In the genomic region with DNA sequence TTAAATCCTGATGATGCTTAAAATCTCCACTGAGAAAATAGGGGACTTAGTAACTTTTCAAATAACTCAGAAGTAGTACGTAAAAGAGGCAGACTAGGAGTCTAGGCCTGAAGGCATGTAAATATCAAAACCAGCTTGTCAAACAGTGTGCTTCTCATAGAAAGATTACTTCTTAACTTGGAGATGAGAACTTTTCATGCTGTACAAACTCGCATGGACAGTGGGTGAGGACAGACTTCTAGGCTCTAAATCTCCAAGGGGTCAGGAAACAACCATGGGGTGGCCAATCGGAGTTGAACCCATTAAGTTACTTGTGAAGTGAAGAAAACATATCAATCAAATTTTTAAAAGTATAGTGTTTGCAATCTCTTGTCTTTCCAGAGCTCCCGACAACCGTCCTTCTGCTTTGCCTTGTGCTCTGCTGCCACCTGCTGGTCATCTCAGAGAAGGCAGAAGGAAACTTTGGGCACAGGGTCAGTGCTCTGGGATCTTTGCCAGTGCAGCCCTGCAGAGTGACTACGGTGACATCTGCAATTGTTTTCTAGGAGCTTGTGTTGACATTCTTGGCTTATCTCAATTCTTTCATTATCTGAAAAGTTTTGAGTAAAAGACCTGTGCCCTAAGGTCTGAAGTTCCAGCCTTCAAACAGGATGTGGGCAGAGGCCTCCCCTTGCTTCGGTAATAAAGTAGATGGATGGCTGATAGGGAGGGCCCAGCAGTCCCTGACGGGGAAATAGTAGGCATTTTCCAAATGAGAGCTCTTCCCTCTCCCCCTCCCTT, we compare ENCODE assay signal across 9 cellular contexts.
A peak's percentile ranks its signal among the peaks of the same experiment; 100 is the strongest.
DNase-seq lines count a peak whose midpoint lies in the region; ATAC-seq and TF ChIP-seq lines count a peak whose summit lies in the region.
"Had no signal": no experiment of that assay in that cellular context is flagged by ENCODE, and none has a peak within 500 bp of the region (broad histone marks: within the 10 kb centered on the region; RNA-seq: fewer than 3 reads in every experiment).

No MANE protein-coding gene starts in this region.

- H3K36me3 Mint-ChIP-seq in activated T-cell treated with anti-CD3 and anti-CD28 coated beads, Interleukin-2, amount 50 U/mL, for 72 hours (ENCODE audit: insufficient read depth in 2 of 2) = no peaks in the 10 kb centered on the region
- H3K36me3 Mint-ChIP-seq in neural crest cell (ENCODE audit: low read depth) = no peaks in the 10 kb centered on the region

- CTCF ChIA-PET in Panc1 (lab: Charles Lee) = interaction anchor here (0.6 to 1.5 kb wide), 5 partner anchors 238 to 1010 kb away, joined by 3 to 6 read pairs (median 4); no protein-coding TSS in a partner anchor

- H3K9me3 Mint-ChIP-seq in activated T-cell treated with anti-CD3 and anti-CD28 coated beads, Interleukin-2, amount 50 U/mL, for 72 hours = no peaks in the 10 kb centered on the region
- H3K9me3 Mint-ChIP-seq in neural crest cell = peaks cover 5% of the 10 kb centered on the region
- no peaks in the 10 kb centered on the region for H3K9me3 Mint-ChIP-seq in stimulated activated naive CD8-positive, alpha-beta T cell treated with anti-CD3 and anti-CD28 coated beads, Interleukin-15, amount 100 ng/mL, for 72 hours

- no peaks in the 10 kb centered on the region for H3K9me3 ChIP-seq in Panc1 (ENCODE audit: control insufficient read depth, insufficient read depth, low read depth, low read length)

- H3K4me3 Mint-ChIP-seq in activated T-cell treated with anti-CD3 and anti-CD28 coated beads, Interleukin-2, amount 50 U/mL, for 72 hours = no peak overlapping the region
- no peak overlapping the region for H3K4me3 Mint-ChIP-seq in neural crest cell
- H3K4me3 Mint-ChIP-seq in stimulated activated naive CD8-positive, alpha-beta T cell treated with anti-CD3 and anti-CD28 coated beads, Interleukin-15, amount 100 ng/mL, for 72 hours = no peak overlapping the region

- POLR2A ChIA-PET in Panc1 (lab: Charles Lee) = no interaction called here

- ATAC-seq in GM21515 (IDR thresholded peaks at IDR 0.05; ENCODE audit: unreplicated experiment) = peak; percentile 93
- ATAC-seq in Panc1 = peak; percentile 87
- ATAC-seq in activated T-cell treated with anti-CD3 and anti-CD28 coated beads, Interleukin-2, amount 50 U/mL, for 72 hours (replicated peaks in 1 of 2) = peak; percentile 77
- ATAC-seq in stimulated activated naive CD8-positive, alpha-beta T cell treated with anti-CD3 and anti-CD28 coated beads, Interleukin-15, amount 100 ng/mL, for 72 hours = peak; percentile 85

- peak; percentile 93 for TF ChIP-seq RAD21 in Ishikawa (IDR thresholded peaks at IDR 0.05; ENCODE audit: low read depth)

- intact Hi-C loops in Panc1 (cut with micrococcal nuclease; ENCODE audit: unreplicated experiment) = loop anchor here (1.0 to 2.0 kb wide), 3 partner anchors 256 to 627 kb away; no protein-coding TSS in a partner anchor

- no peak for TF ChIP-seq EP300 in Ishikawa (IDR thresholded peaks at IDR 0.05; ENCODE audit: borderline replicate concordance)

- H3K4me1 ChIP-seq in Panc1 (ENCODE audit: control insufficient read depth, insufficient read depth, low read length) = 0 out of 2 replicates have a peak, but pooled peaks cover 2% of the 10 kb centered on the region

- no peaks in the 10 kb centered on the region for H3K36me3 ChIP-seq in Panc1 (ENCODE audit: control insufficient read depth, insufficient read depth, low read length)

- H3K27me3 Mint-ChIP-seq in activated T-cell treated with anti-CD3 and anti-CD28 coated beads, Interleukin-2, amount 50 U/mL, for 72 hours (ENCODE audit: low read depth) = peaks cover 12% of the 10 kb centered on the region
- no peaks in the 10 kb centered on the region for H3K27me3 Mint-ChIP-seq in neural crest cell (ENCODE audit: low read depth)
- peaks cover 36% of the 10 kb centered on the region for H3K27me3 Mint-ChIP-seq in stimulated activated naive CD8-positive, alpha-beta T cell treated with anti-CD3 and anti-CD28 coated beads, Interleukin-15, amount 100 ng/mL, for 72 hours

- H3K4me1 Mint-ChIP-seq in activated T-cell treated with anti-CD3 and anti-CD28 coated beads, Interleukin-2, amount 50 U/mL, for 72 hours (ENCODE audit: low read depth) = peaks cover 6% of the 10 kb centered on the region
- no peaks in the 10 kb centered on the region for H3K4me1 Mint-ChIP-seq in neural crest cell
- H3K4me1 Mint-ChIP-seq in stimulated activated naive CD8-positive, alpha-beta T cell treated with anti-CD3 and anti-CD28 coated beads, Interleukin-15, amount 100 ng/mL, for 72 hours = peaks cover 7% of the 10 kb centered on the region

- no peak overlapping the region for H3K27ac ChIP-seq in Panc1 (ENCODE audit: low read length)
- H3K27ac ChIP-seq: epithelial cell of prostate had no signal

- H3K4me3 ChIP-seq in Panc1 (ENCODE audit: low read depth in 2 of 2, low read length in 2 of 2) (no peak overlapping the region), fibroblast of the aortic adventitia (ENCODE audit: low read depth, low read length) (no peak overlapping the region)

- H3K27ac Mint-ChIP-seq in activated T-cell treated with anti-CD3 and anti-CD28 coated beads, Interleukin-2, amount 50 U/mL, for 72 hours = no peak overlapping the region
- no peak overlapping the region for H3K27ac Mint-ChIP-seq in neural crest cell (ENCODE audit: unreplicated experiment)
- no peak overlapping the region for H3K27ac Mint-ChIP-seq in stimulated activated naive CD8-positive, alpha-beta T cell treated with anti-CD3 and anti-CD28 coated beads, Interleukin-15, amount 100 ng/mL, for 72 hours

- no TSS peak for BruUV-seq in Panc1 (replicated peaks; lab: Mats Ljungman, UMichigan)

- DNase-seq in DMS 273 (lab: John Stamatoyannopoulos, UW; ENCODE audit: unreplicated experiment) (peak; percentile 88), Panc1 (ENCODE audit: low read depth, low spot score) (peak; percentile 71), fibroblast of the aortic adventitia (ENCODE audit: low read depth) (peak; percentile 78), neural crest cell (ENCODE audit: low read depth, low spot score) (peak; percentile 95)
- DNase-seq in activated T-cell treated with anti-CD3 and anti-CD28 coated beads, Interleukin-2, amount 50 U/mL, for 72 hours = peak; percentile 72 to 85
- DNase-seq in stimulated activated naive CD8-positive, alpha-beta T cell treated with anti-CD3 and anti-CD28 coated beads, Interleukin-15, amount 100 ng/mL, for 72 hours = peak; percentile 72 to 74

- in situ Hi-C loops in Panc1 (cut with HindIII; ENCODE audit: low pct_unique_long_range_greater_than_20kb, low sequenced_read_pairs) = no loop called here

- TF ChIP-seq CTCF in Panc1 (IDR thresholded peaks at IDR 0.05) = peak; percentile 91
- TF ChIP-seq CTCF in fibroblast of the aortic adventitia (IDR thresholded peaks at IDR 0.05; ENCODE audit: insufficient read depth, low read length) = peak; percentile 96
- peak; percentile 99 for TF ChIP-seq CTCF in neural crest cell (conservative IDR thresholded peaks at IDR 0.05)

- H3K27me3 ChIP-seq in Panc1 (ENCODE audit: control insufficient read depth, insufficient read depth, low read length) = no peaks in the 10 kb centered on the region

TF ChIP-seq in Ishikawa, 13 proteins besides CTCF, POLR2A, EP300 and RAD21:
- TF ChIP-seq EGR1 (IDR thresholded peaks at IDR 0.05) = no peak
- peak; percentile 14; the same call in 1 of the 2 replicates for TF ChIP-seq NFIC (IDR thresholded peaks at IDR 0.05)
- TF ChIP-seq TCF12 (IDR thresholded peaks at IDR 0.05; ENCODE audit: low read depth) = no peak
- TF ChIP-seq ZBTB7A (IDR thresholded peaks at IDR 0.05; ENCODE audit: low read depth) = no peak
